21 cellular contexts compared by ENCODE assay signal in genomic region chr7:130118294-130118693, GRCh38.
"Had no signal": no experiment of that assay in that cellular context is flagged by ENCODE, and none has a peak within 500 bp of the region (broad histone marks: within the 10 kb centered on the region; RNA-seq: fewer than 3 reads in every experiment).

No MANE protein-coding gene starts in this region.

- H3K27ac ChIP-seq: HL-60, SJSA1, SK-N-MC had no signal

- H3K4me3 Mint-ChIP-seq: IgD-negative memory B cell had no signal

- H3K4me1 ChIP-seq: SJSA1 had no signal

- H3K9me3 Mint-ChIP-seq: IgD-negative memory B cell had no signal

- H3K27me3 Mint-ChIP-seq: IgD-negative memory B cell had no signal

- H3K9me3 ChIP-seq: SJSA1 had no signal

- DNase-seq: KBM-7, MV-4-11, NCI-H1048, NCI-H1105, NCI-H1417, NCI-H1436 treated with DMSO at 0.1 percent for 48 hours, NCI-H1694, NCI-H187 treated with DMSO at 0.1 percent for 48 hours, NCI-H2029 treated with DMSO at 0.1 percent for 48 hours, NCI-H2107, NCI-H2227 treated with DMSO at 0.1 percent for 48 hours, NCI-H524, NCI-H526 treated with DMSO at 0.1 percent for 48 hours, NCI-H748 treated with DMSO at 0.1 percent for 48 hours, Right ventricle myocardium superior, RPMI8226, SIG-M5 had no signal

- H3K27me3 ChIP-seq: SJSA1 had no signal
